ENCODE assay signal across 13 cellular contexts in the genomic region with DNA sequence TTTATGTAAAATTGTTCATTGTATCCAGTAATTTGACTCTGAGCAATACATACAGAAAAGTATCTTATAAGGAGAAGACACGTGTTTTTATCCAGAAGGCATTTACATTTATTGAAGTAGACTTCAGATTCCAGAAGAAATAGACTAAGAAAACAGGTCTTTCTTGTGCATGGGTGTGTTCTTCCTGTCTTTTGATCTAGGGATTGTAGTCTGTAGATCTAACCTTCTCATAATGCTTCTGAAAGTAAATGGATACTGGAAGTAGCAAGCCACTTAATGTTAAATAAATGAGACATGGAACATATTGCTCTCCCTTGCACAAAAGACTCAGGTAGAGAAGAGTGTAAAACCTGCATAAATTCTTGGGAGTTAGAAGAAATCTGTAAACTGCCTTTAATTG.
DNase-seq lines count a peak whose midpoint lies in the region; ATAC-seq and TF ChIP-seq lines count a peak whose summit lies in the region.
"Had no signal": no experiment of that assay in that cellular context is flagged by ENCODE, and none has a peak within 500 bp of the region (broad histone marks: within the 10 kb centered on the region; RNA-seq: fewer than 3 reads in every experiment).

No MANE protein-coding gene starts in this region.

- H3K36me3 Mint-ChIP-seq in activated naive CD4-positive, alpha-beta T cell treated with anti-CD3 and anti-CD28 coated beads, Interleukin-2, amount 50 U/mL, for 24 hours = no peaks in the 10 kb centered on the region
- H3K36me3 Mint-ChIP-seq in activated naive CD4-positive, alpha-beta T cell treated with anti-CD3 and anti-CD28 coated beads for 36 hours (ENCODE audit: low read depth) = no peaks in the 10 kb centered on the region
- peaks cover 3% of the 10 kb centered on the region for H3K36me3 Mint-ChIP-seq in CD8-positive, alpha-beta T cell
- peaks cover 2% of the 10 kb centered on the region for H3K36me3 Mint-ChIP-seq in T-helper 17 cell (ENCODE audit: low read depth)
- H3K36me3 Mint-ChIP-seq in naive thymus-derived CD4-positive, alpha-beta T cell = peaks cover 0 to 7% (median 0%) of the 10 kb centered on the region in 5 donors

- H3K36me3 ChIP-seq in CD8-positive, alpha-beta T cell (ENCODE audit: insufficient read depth, low read length) = no peaks in the 10 kb centered on the region
- no peaks in the 10 kb centered on the region for H3K36me3 ChIP-seq in naive thymus-derived CD4-positive, alpha-beta T cell (ENCODE audit: control insufficient read depth in 2 of 3, insufficient read depth in 3 of 3, low read length in 3 of 3)
- no peaks in the 10 kb centered on the region for H3K36me3 ChIP-seq in right atrium auricular region

- no peaks in the 10 kb centered on the region for H3K9me3 ChIP-seq in CD8-positive, alpha-beta T cell (ENCODE audit: low read length)
- no peaks in the 10 kb centered on the region for H3K9me3 ChIP-seq in T-helper 17 cell (ENCODE audit: control insufficient read depth, low read length, poor library complexity, severe bottlenecking)
- H3K9me3 ChIP-seq in naive thymus-derived CD4-positive, alpha-beta T cell (ENCODE audit: control insufficient read depth in 2 of 3, low read length in 3 of 3) = no peaks in the 10 kb centered on the region
- H3K9me3 ChIP-seq in right atrium auricular region = no peaks in the 10 kb centered on the region

- peaks cover 27% of the 10 kb centered on the region for H3K4me1 ChIP-seq in CD8-positive, alpha-beta T cell (ENCODE audit: insufficient read depth, low read length)
- H3K4me1 ChIP-seq in naive thymus-derived CD4-positive, alpha-beta T cell (ENCODE audit: control insufficient read depth in 2 of 2, insufficient read depth in 2 of 2, low read length in 2 of 2) = peaks cover 0 to 25% of the 10 kb centered on the region in 2 donors
- no peaks in the 10 kb centered on the region for H3K4me1 ChIP-seq in right atrium auricular region

- CTCF ChIA-PET in activated naive CD4-positive, alpha-beta T cell treated with anti-CD3 and anti-CD28 coated beads for 36 hours (lab: Charles Lee) = no interaction called here
- CTCF ChIA-PET in CD8-positive, alpha-beta T cell (lab: Charles Lee) = no interaction called here
- CTCF ChIA-PET in naive thymus-derived CD4-positive, alpha-beta T cell (lab: Charles Lee) = no interaction called here

- no peak for TF ChIP-seq CTCF in CD8-positive, alpha-beta T cell (IDR thresholded peaks at IDR 0.05)
- TF ChIP-seq CTCF in right atrium auricular region (IDR thresholded peaks at IDR 0.05) = no peak

- no peaks in the 10 kb centered on the region for H3K27me3 Mint-ChIP-seq in activated naive CD4-positive, alpha-beta T cell treated with anti-CD3 and anti-CD28 coated beads, Interleukin-2, amount 50 U/mL, for 24 hours
- no peaks in the 10 kb centered on the region for H3K27me3 Mint-ChIP-seq in activated naive CD4-positive, alpha-beta T cell treated with anti-CD3 and anti-CD28 coated beads for 36 hours (ENCODE audit: low read depth)
- no peaks in the 10 kb centered on the region for H3K27me3 Mint-ChIP-seq in CD8-positive, alpha-beta T cell (ENCODE audit: low read depth)
- no peaks in the 10 kb centered on the region for H3K27me3 Mint-ChIP-seq in T-helper 17 cell
- no peaks in the 10 kb centered on the region for H3K27me3 Mint-ChIP-seq in naive thymus-derived CD4-positive, alpha-beta T cell
- H3K27me3 Mint-ChIP-seq: B cell had no signal

- ATAC-seq in CD8-positive, alpha-beta T cell = no peak
- ATAC-seq in T-helper 17 cell = no peak
- ATAC-seq in naive thymus-derived CD4-positive, alpha-beta T cell = peak; percentile 42
- ATAC-seq in GM19452 (IDR thresholded peaks at IDR 0.05; ENCODE audit: unreplicated experiment) = no peak
- ATAC-seq: HCT116, HepG2 had no signal

- H3K4me1 Mint-ChIP-seq in activated naive CD4-positive, alpha-beta T cell treated with anti-CD3 and anti-CD28 coated beads, Interleukin-2, amount 50 U/mL, for 24 hours = peaks cover 40% of the 10 kb centered on the region
- H3K4me1 Mint-ChIP-seq in activated naive CD4-positive, alpha-beta T cell treated with anti-CD3 and anti-CD28 coated beads for 36 hours (ENCODE audit: low read depth) = peaks cover 21% of the 10 kb centered on the region
- peaks cover 22% of the 10 kb centered on the region for H3K4me1 Mint-ChIP-seq in CD8-positive, alpha-beta T cell (ENCODE audit: low read depth)
- H3K4me1 Mint-ChIP-seq in T-helper 17 cell = peaks cover 8% of the 10 kb centered on the region
- H3K4me1 Mint-ChIP-seq in naive thymus-derived CD4-positive, alpha-beta T cell = peaks cover 8 to 42% (median 27%) of the 10 kb centered on the region in 7 donors
- H3K4me1 Mint-ChIP-seq: B cell had no signal

- H3K27me3 ChIP-seq in CD8-positive, alpha-beta T cell (ENCODE audit: insufficient read depth, low read length) = no peaks in the 10 kb centered on the region
- H3K27me3 ChIP-seq in naive thymus-derived CD4-positive, alpha-beta T cell (ENCODE audit: control insufficient read depth in 2 of 2, insufficient read depth in 2 of 2, low read length in 2 of 2) = no peaks in the 10 kb centered on the region
- no peaks in the 10 kb centered on the region for H3K27me3 ChIP-seq in right atrium auricular region

- no peak overlapping the region for H3K27ac Mint-ChIP-seq in activated naive CD4-positive, alpha-beta T cell treated with anti-CD3 and anti-CD28 coated beads, Interleukin-2, amount 50 U/mL, for 24 hours
- H3K27ac Mint-ChIP-seq in activated naive CD4-positive, alpha-beta T cell treated with anti-CD3 and anti-CD28 coated beads for 36 hours = no peak overlapping the region
- peak overlapping the region; percentile 18 for H3K27ac Mint-ChIP-seq in CD8-positive, alpha-beta T cell
- H3K27ac Mint-ChIP-seq in T-helper 17 cell = no peak overlapping the region
- H3K27ac Mint-ChIP-seq in naive thymus-derived CD4-positive, alpha-beta T cell = peak overlapping the region in 6 of 9 donors; percentile 43 to 83 (median 66)
- H3K27ac Mint-ChIP-seq: B cell had no signal

- H3K4me3 Mint-ChIP-seq in activated naive CD4-positive, alpha-beta T cell treated with anti-CD3 and anti-CD28 coated beads, Interleukin-2, amount 50 U/mL, for 24 hours = peak overlapping the region; percentile 59
- no peak overlapping the region for H3K4me3 Mint-ChIP-seq in activated naive CD4-positive, alpha-beta T cell treated with anti-CD3 and anti-CD28 coated beads for 36 hours
- peak overlapping the region; percentile 62 for H3K4me3 Mint-ChIP-seq in CD8-positive, alpha-beta T cell
- H3K4me3 Mint-ChIP-seq in T-helper 17 cell = peak overlapping the region; percentile 57
- H3K4me3 Mint-ChIP-seq in naive thymus-derived CD4-positive, alpha-beta T cell = peak overlapping the region in 9 of 10 donors; percentile 41 to 84 (median 75)
- H3K4me3 Mint-ChIP-seq: B cell had no signal

- no peaks in the 10 kb centered on the region for H3K9me3 Mint-ChIP-seq in activated naive CD4-positive, alpha-beta T cell treated with anti-CD3 and anti-CD28 coated beads, Interleukin-2, amount 50 U/mL, for 24 hours
- no peaks in the 10 kb centered on the region for H3K9me3 Mint-ChIP-seq in activated naive CD4-positive, alpha-beta T cell treated with anti-CD3 and anti-CD28 coated beads for 36 hours
- H3K9me3 Mint-ChIP-seq in CD8-positive, alpha-beta T cell = peaks cover 2% of the 10 kb centered on the region
- H3K9me3 Mint-ChIP-seq in naive thymus-derived CD4-positive, alpha-beta T cell = peaks cover 0 to 15% (median 4%) of the 10 kb centered on the region in 11 donors

- no peak overlapping the region for H3K4me3 ChIP-seq in CD8-positive, alpha-beta T cell (ENCODE audit: low read depth, low read length)
- no peak overlapping the region for H3K4me3 ChIP-seq in naive thymus-derived CD4-positive, alpha-beta T cell (ENCODE audit: low read length)
- no peak overlapping the region for H3K4me3 ChIP-seq in right atrium auricular region

- POLR2A ChIA-PET in CD8-positive, alpha-beta T cell (lab: Charles Lee) = interaction anchor here (1.6 kb wide), 1 partner anchor 13 kb away, joined by 4 read pairs; no protein-coding TSS in a partner anchor
- POLR2A ChIA-PET in naive thymus-derived CD4-positive, alpha-beta T cell (lab: Charles Lee) = interaction anchor here (0.6 kb wide), 1 partner anchor 261 kb away, joined by 4 read pairs; no protein-coding TSS in a partner anchor

- DNase-seq in activated naive CD4-positive, alpha-beta T cell treated with anti-CD3 and anti-CD28 coated beads for 36 hours = no peak
- DNase-seq in CD8-positive, alpha-beta T cell = no peak
- DNase-seq in T-helper 17 cell (no peak), right atrium auricular region (ENCODE audit: low spot score) (no peak), NCI-H146 (lab: John Stamatoyannopoulos, UW) (no peak)
- DNase-seq in naive thymus-derived CD4-positive, alpha-beta T cell = peak in 5 of 9 donors; percentile 20 to 47 (median 42)
- DNase-seq: C1 segment of cervical spinal cord, DMS 273 treated with DMSO at 0.1 percent for 48 hours had no signal

- intact Hi-C loops in activated naive CD4-positive, alpha-beta T cell treated with anti-CD3 and anti-CD28 coated beads for 36 hours (cut with micrococcal nuclease) = no loop called here
- intact Hi-C loops in CD8-positive, alpha-beta T cell (cut with DNase I, micrococcal nuclease) = loop anchor here in 1 of 2 experiments (2.0 kb wide), 1 partner anchor 13 kb away; no protein-coding TSS in a partner anchor
- intact Hi-C loops in naive thymus-derived CD4-positive, alpha-beta T cell (cut with micrococcal nuclease) = loop anchor here in 1 of 2 donors (1.0 kb wide), 1 partner anchor 11 kb away; no protein-coding TSS in a partner anchor

- H3K27ac ChIP-seq in CD8-positive, alpha-beta T cell (ENCODE audit: low read depth, low read length) = no peak overlapping the region
- H3K27ac ChIP-seq in naive thymus-derived CD4-positive, alpha-beta T cell (ENCODE audit: low read depth, low read length) = no peak overlapping the region
- no peak overlapping the region for H3K27ac ChIP-seq in right atrium auricular region

Comparison
In these comparisons a context has a peak if more than half of its experiments do, and no peak if none do; other contexts are left out.
1. H3K27ac Mint-ChIP-seq: peak in CD8-positive, alpha-beta T cell (single experiment) and naive thymus-derived CD4-positive, alpha-beta T cell (6 of 9); none in activated naive CD4-positive, alpha-beta T cell treated with anti-CD3 and anti-CD28 coated beads, Interleukin-2, amount 50 U/mL, for 24 hours (single experiment), activated naive CD4-positive, alpha-beta T cell treated with anti-CD3 and anti-CD28 coated beads for 36 hours (single experiment) and T-helper 17 cell (single experiment).
2. DNase-seq: peak in naive thymus-derived CD4-positive, alpha-beta T cell (5 of 9); none in activated naive CD4-positive, alpha-beta T cell treated with anti-CD3 and anti-CD28 coated beads for 36 hours (single experiment), CD8-positive, alpha-beta T cell (0 of 7), T-helper 17 cell (0 of 3), right atrium auricular region (single experiment) and NCI-H146 (single experiment).